Comparison of ENCODE assay signal across 8 cellular contexts in genomic region chr22:38570841-38571364, GRCh38. TPM values are rescaled to one million over a fixed set of nuclear protein-coding genes. Genes with fewer than 3 reads are reported as not detected.
DNase-seq lines count a peak whose midpoint lies in the region.

No MANE protein-coding gene starts in this region.

- peak overlapping the region; percentile 46 for H3K4me3 ChIP-seq in endocrine pancreas (ENCODE audit: control insufficient read depth, insufficient read depth, low read length)
- peak overlapping the region; percentile 53 for H3K4me3 ChIP-seq in mesodermal cell (ENCODE audit: extremely low read depth, insufficient read depth, low read length, poor library complexity, severe bottlenecking)

- H3K27me3 Mint-ChIP-seq in activated CD4-positive, alpha-beta memory T cell treated with anti-CD3 and anti-CD28 coated beads, Interleukin-2, amount 10 ng/mL, durations not matched to agents 7 days and 5 days, result peaks cover 2% of the 10 kb centered on the region

- H3K9me3 Mint-ChIP-seq in activated CD4-positive, alpha-beta memory T cell treated with anti-CD3 and anti-CD28 coated beads, Interleukin-2, amount 10 ng/mL, durations not matched to agents 7 days and 5 days, result no peaks in the 10 kb centered on the region

- H3K36me3 ChIP-seq in endocrine pancreas (ENCODE audit: control insufficient read depth, insufficient read depth, low read length), result no peaks in the 10 kb centered on the region
- H3K36me3 ChIP-seq in mesodermal cell (ENCODE audit: control insufficient read depth, insufficient read depth, low read length), result no peaks in the 10 kb centered on the region

- H3K9me3 ChIP-seq in endocrine pancreas (ENCODE audit: control insufficient read depth, low read length) (no peaks in the 10 kb centered on the region), mesodermal cell (ENCODE audit: control insufficient read depth, low read length) (no peaks in the 10 kb centered on the region)

- peak overlapping the region; percentile 58 for H3K27ac ChIP-seq in mesodermal cell (ENCODE audit: low read depth, low read length, severe bottlenecking)

- peak overlapping the region; percentile 89 for H3K4me3 Mint-ChIP-seq in activated CD4-positive, alpha-beta memory T cell treated with anti-CD3 and anti-CD28 coated beads, Interleukin-2, amount 10 ng/mL, durations not matched to agents 7 days and 5 days

- peak overlapping the region; percentile 23 for H3K9ac ChIP-seq in endocrine pancreas (ENCODE audit: control insufficient read depth, insufficient read depth, low read length)

- H3K4me1 Mint-ChIP-seq in activated CD4-positive, alpha-beta memory T cell treated with anti-CD3 and anti-CD28 coated beads, Interleukin-2, amount 10 ng/mL, durations not matched to agents 7 days and 5 days, result peaks cover 23% of the 10 kb centered on the region

- 0 to 4% methylated on average over 3 to 4 of the region's 12 CpGs for WGBS in mesodermal cell (ENCODE audit: insufficient coverage in 2 of 2), 2 experiments

- CTCF ChIA-PET in activated CD4-positive, alpha-beta memory T cell treated with anti-CD3 and anti-CD28 coated beads, Interleukin-2, amount 10 ng/mL, durations not matched to agents 7 days and 5 days (lab: Charles Lee), result interaction anchor here (1.5 to 3.7 kb wide), 5 partner anchors 9 to 518 kb away, joined by 3 to 29 read pairs (median 7); no protein-coding TSS in a partner anchor

- no peaks in the 10 kb centered on the region for H3K27me3 ChIP-seq in endocrine pancreas (ENCODE audit: control insufficient read depth, insufficient read depth, low read length)

- DNase-seq in DMS153 treated with DMSO at 0.1 percent for 48 hours (lab: John Stamatoyannopoulos, UW; ENCODE audit: unreplicated experiment), result peak; percentile 56
- DNase-seq in DMS153 (lab: John Stamatoyannopoulos, UW), result no peak
- DNase-seq in NAMALWA (ENCODE audit: low spot score), result peak; percentile 75
- peak; percentile 55 for DNase-seq in activated CD4-positive, alpha-beta memory T cell treated with anti-CD3 and anti-CD28 coated beads, Interleukin-2, amount 10 ng/mL, durations not matched to agents 7 days and 5 days
- DNase-seq in stimulated activated naive CD4-positive, alpha-beta T cell (lab: John Stamatoyannopoulos, UW), result peak in 5 of 6 experiments; percentile 24 to 67 (median 42)
- DNase-seq in NCI-H526 treated with DMSO at 0.1 percent for 48 hours (lab: John Stamatoyannopoulos, UW), result no peak

- POLR2A ChIA-PET in activated CD4-positive, alpha-beta memory T cell treated with anti-CD3 and anti-CD28 coated beads, Interleukin-2, amount 10 ng/mL, durations not matched to agents 7 days and 5 days (lab: Charles Lee), result interaction anchor here (0.7 to 3.6 kb wide), 16 partner anchors 17 to 519 kb away, joined by 3 to 18 read pairs (median 4); partner anchors contain the start of genes PICK1 and TOMM22

- peaks cover 6% of the 10 kb centered on the region for H3K4me1 ChIP-seq in endocrine pancreas (ENCODE audit: control insufficient read depth, insufficient read depth, low read length)
- H3K4me1 ChIP-seq in mesodermal cell (ENCODE audit: control insufficient read depth, insufficient read depth, low read length, poor library complexity, severe bottlenecking), result no peaks in the 10 kb centered on the region

- H3K36me3 Mint-ChIP-seq in activated CD4-positive, alpha-beta memory T cell treated with anti-CD3 and anti-CD28 coated beads, Interleukin-2, amount 10 ng/mL, durations not matched to agents 7 days and 5 days (ENCODE audit: low read depth), result no peaks in the 10 kb centered on the region

- H3K27ac Mint-ChIP-seq in activated CD4-positive, alpha-beta memory T cell treated with anti-CD3 and anti-CD28 coated beads, Interleukin-2, amount 10 ng/mL, durations not matched to agents 7 days and 5 days, result peak overlapping the region; percentile 91

RNA-seq across cellular contexts. Expression of gene DMC1, which starts 0.9 kb away (rescaled TPM):
- 10 to 100 TPM; 12.5 to 12.6 TPM for total RNA-seq in activated CD4-positive, alpha-beta memory T cell treated with anti-CD3 and anti-CD28 coated beads, Interleukin-2, amount 10 ng/mL, durations not matched to agents 7 days and 5 days
- polyA plus RNA-seq in mesodermal cell (2013, experiment 1 of 2), result 4.1 TPM
- 5.0 TPM for polyA plus RNA-seq in mesodermal cell (2013, experiment 2 of 2)

Comparison
In these comparisons a context has a peak if more than half of its experiments do, and no peak if none do; other contexts are left out.
1. DNase-seq: peak in DMS153 treated with DMSO at 0.1 percent for 48 hours (single experiment), NAMALWA (single experiment), activated CD4-positive, alpha-beta memory T cell treated with anti-CD3 and anti-CD28 coated beads, Interleukin-2, amount 10 ng/mL, durations not matched to agents 7 days and 5 days (single experiment) and stimulated activated naive CD4-positive, alpha-beta T cell (5 of 6); none in DMS153 (single experiment) and NCI-H526 treated with DMSO at 0.1 percent for 48 hours (single experiment).